In genomic region chr11:65802841-65803240, GRCh38 we compare ENCODE assay signal across 18 cellular contexts. TPM values are rescaled to one million over a fixed set of nuclear protein-coding genes. Genes with fewer than 3 reads are reported as not detected.
A peak's percentile ranks its signal among the peaks of the same experiment; 100 is the strongest.
DNase-seq lines count a peak whose midpoint lies in the region; ATAC-seq and TF ChIP-seq lines count a peak whose summit lies in the region.
"Had no signal": no experiment of that assay in that cellular context is flagged by ENCODE, and none has a peak within 500 bp of the region (broad histone marks: within the 10 kb centered on the region; RNA-seq: fewer than 3 reads in every experiment).

No MANE protein-coding gene starts in this region.

- intact Hi-C loops in dendritic cell treated with granulocyte-macrophage colony-stimulating factor and Interleukin-4, amounts not matched to agents 40 ng/mL and 50 ng/mL, for 4 days (cut with micrococcal nuclease): no loop called here

- CTCF ChIA-PET in activated CD8-positive, alpha-beta T cell treated with anti-CD3 and anti-CD28 coated beads, Interleukin-2, amount 10 ng/mL, durations not matched to agents 7 days and 5 days (lab: Charles Lee): interaction anchor here (1.4 to 4.3 kb wide), 2 partner anchors 9 to 23 kb away, joined by 3 to 14 read pairs; no protein-coding TSS in a partner anchor

- H3K36me3 ChIP-seq in brain microvascular endothelial cell (replicated peaks): no peaks in the 10 kb centered on the region
- H3K36me3 ChIP-seq: adrenal gland; BLaER1 treated with 17β-estradiol and CSF1 and Interleukin-3, amounts not matched to agents 10 nM and 100 nM had no signal

- in situ Hi-C loops in brain microvascular endothelial cell (cut with HindIII; ENCODE audit: low pct_ligation_motif_present, low sequenced_read_pairs): no loop called here

- no peak for DNase-seq in activated CD8-positive, alpha-beta T cell treated with anti-CD3 and anti-CD28 coated beads, Interleukin-2, amount 10 ng/mL, durations not matched to agents 7 days and 5 days
- no peak for DNase-seq in SHP77 (lab: John Stamatoyannopoulos, UW)
- DNase-seq in brain microvascular endothelial cell: no peak
- no peak for DNase-seq in epidermal melanocyte (ENCODE audit: insufficient read length, low spot score)
- DNase-seq: adrenal gland had no signal

- peaks cover 26% of the 10 kb centered on the region for H3K4me1 Mint-ChIP-seq in dendritic cell treated with granulocyte-macrophage colony-stimulating factor and Interleukin-4, amounts not matched to agents 40 ng/mL and 50 ng/mL, for 4 days (ENCODE audit: low read depth)
- H3K4me1 Mint-ChIP-seq in activated CD8-positive, alpha-beta T cell treated with anti-CD3 and anti-CD28 coated beads, Interleukin-2, amount 10 ng/mL, durations not matched to agents 7 days and 5 days (ENCODE audit: low read depth): peaks cover 14% of the 10 kb centered on the region

- peak overlapping the region; percentile 18 for H3K4me3 Mint-ChIP-seq in dendritic cell treated with granulocyte-macrophage colony-stimulating factor and Interleukin-4, amounts not matched to agents 40 ng/mL and 50 ng/mL, for 4 days
- H3K4me3 Mint-ChIP-seq in activated CD8-positive, alpha-beta T cell treated with anti-CD3 and anti-CD28 coated beads, Interleukin-2, amount 10 ng/mL, durations not matched to agents 7 days and 5 days: no peak overlapping the region
- H3K4me3 Mint-ChIP-seq: stimulated activated naive CD8-positive, alpha-beta T cell treated with anti-CD3 and anti-CD28 coated beads, Interleukin-15, Interleukin-2, amounts not matched to agents 100 ng/mL and 50 ng/mL, for 24 hours had no signal

- peak overlapping the region; percentile 23 for H3K27ac Mint-ChIP-seq in dendritic cell treated with granulocyte-macrophage colony-stimulating factor and Interleukin-4, amounts not matched to agents 40 ng/mL and 50 ng/mL, for 4 days
- H3K27ac Mint-ChIP-seq in activated CD8-positive, alpha-beta T cell treated with anti-CD3 and anti-CD28 coated beads, Interleukin-2, amount 10 ng/mL, durations not matched to agents 7 days and 5 days: no peak overlapping the region
- H3K27ac Mint-ChIP-seq: stimulated activated naive CD8-positive, alpha-beta T cell treated with anti-CD3 and anti-CD28 coated beads, Interleukin-15, Interleukin-2, amounts not matched to agents 100 ng/mL and 50 ng/mL, for 24 hours had no signal

- no peaks in the 10 kb centered on the region for H3K36me3 Mint-ChIP-seq in dendritic cell treated with granulocyte-macrophage colony-stimulating factor and Interleukin-4, amounts not matched to agents 40 ng/mL and 50 ng/mL, for 4 days (ENCODE audit: low read depth)
- H3K36me3 Mint-ChIP-seq in activated CD8-positive, alpha-beta T cell treated with anti-CD3 and anti-CD28 coated beads, Interleukin-2, amount 10 ng/mL, durations not matched to agents 7 days and 5 days (ENCODE audit: low read depth): no peaks in the 10 kb centered on the region

- peaks cover 13% of the 10 kb centered on the region for H3K27me3 ChIP-seq in brain microvascular endothelial cell (replicated peaks)

- POLR2A ChIA-PET in activated CD8-positive, alpha-beta T cell treated with anti-CD3 and anti-CD28 coated beads, Interleukin-2, amount 10 ng/mL, durations not matched to agents 7 days and 5 days (lab: Charles Lee): no interaction called here

- H3K9me3 Mint-ChIP-seq in dendritic cell treated with granulocyte-macrophage colony-stimulating factor and Interleukin-4, amounts not matched to agents 40 ng/mL and 50 ng/mL, for 4 days: no peaks in the 10 kb centered on the region
- no peaks in the 10 kb centered on the region for H3K9me3 Mint-ChIP-seq in activated CD8-positive, alpha-beta T cell treated with anti-CD3 and anti-CD28 coated beads, Interleukin-2, amount 10 ng/mL, durations not matched to agents 7 days and 5 days (ENCODE audit: insufficient read depth)
- H3K9me3 Mint-ChIP-seq: stimulated activated naive CD8-positive, alpha-beta T cell treated with anti-CD3 and anti-CD28 coated beads, Interleukin-15, Interleukin-2, amounts not matched to agents 100 ng/mL and 50 ng/mL, for 24 hours had no signal

- no peak for TF ChIP-seq CTCF in brain microvascular endothelial cell (IDR thresholded peaks at IDR 0.05; ENCODE audit: low read depth, low read length, missing control alignments)

- H3K27me3 Mint-ChIP-seq in dendritic cell treated with granulocyte-macrophage colony-stimulating factor and Interleukin-4, amounts not matched to agents 40 ng/mL and 50 ng/mL, for 4 days: peaks cover 54% of the 10 kb centered on the region
- H3K27me3 Mint-ChIP-seq in activated CD8-positive, alpha-beta T cell treated with anti-CD3 and anti-CD28 coated beads, Interleukin-2, amount 10 ng/mL, durations not matched to agents 7 days and 5 days (ENCODE audit: low read depth): peaks cover 16% of the 10 kb centered on the region

- ATAC-seq in GM18520 (IDR thresholded peaks at IDR 0.05; ENCODE audit: unreplicated experiment) (peak; percentile 77), GM21526 (IDR thresholded peaks at IDR 0.05; ENCODE audit: low FRiP score, unreplicated experiment) (peak; percentile 78), HG03159 (IDR thresholded peaks at IDR 0.05; ENCODE audit: unreplicated experiment) (peak; percentile 67)
- no peak for ATAC-seq in activated CD8-positive, alpha-beta T cell treated with anti-CD3 and anti-CD28 coated beads, Interleukin-2, amount 10 ng/mL, durations not matched to agents 7 days and 5 days
- ATAC-seq: Right ventricle myocardium inferior had no signal

- H3K27ac ChIP-seq in brain microvascular endothelial cell: no peak overlapping the region
- H3K27ac ChIP-seq: adrenal gland; BLaER1 treated with 17β-estradiol and CSF1 and Interleukin-3, amounts not matched to agents 10 nM and 100 nM had no signal

- no peak overlapping the region for H3K4me3 ChIP-seq in brain microvascular endothelial cell (ENCODE audit: low read depth, low read length)
- H3K4me3 ChIP-seq: adrenal gland; BLaER1 treated with 17β-estradiol and CSF1 and Interleukin-3, amounts not matched to agents 10 nM and 100 nM had no signal

RNA-seq across cellular contexts. Expression of gene OVOL1, which starts 16.0 kb away (rescaled TPM):
- total RNA-seq in activated CD8-positive, alpha-beta T cell treated with anti-CD3 and anti-CD28 coated beads, Interleukin-2, amount 10 ng/mL, durations not matched to agents 7 days and 5 days: under 1 TPM in 1 of 2 experiments, not detected in 1; 0.08 TPM
- total RNA-seq: adrenal gland, dermis microvascular lymphatic vessel endothelial cell, fibroblast of villous mesenchyme, M059J, mononuclear cell, NCI-H460, pulmonary artery endothelial cell, Right ventricle myocardium inferior had no signal

RNA-seq across cellular contexts. Expression of gene AP5B1, which starts 22.1 kb away (rescaled TPM):
- total RNA-seq in activated CD8-positive, alpha-beta T cell treated with anti-CD3 and anti-CD28 coated beads, Interleukin-2, amount 10 ng/mL, durations not matched to agents 7 days and 5 days: 10 to 100 TPM; 21.9 to 22.5 TPM

RNA-seq across cellular contexts. Expression of gene SNX32, which starts 30.9 kb away (rescaled TPM):
- total RNA-seq in activated CD8-positive, alpha-beta T cell treated with anti-CD3 and anti-CD28 coated beads, Interleukin-2, amount 10 ng/mL, durations not matched to agents 7 days and 5 days: 1 to 10 TPM in 1 of 2 experiments, under 1 TPM in 1; 0.44 to 1.6 TPM
- total RNA-seq: M059J, mononuclear cell, Right ventricle myocardium inferior had no signal

RNA-seq across cellular contexts. Expression of gene CFL1, which starts 55.1 kb away (rescaled TPM):
- 1,000 to 10,000 TPM; 2,110 to 2,145 TPM for total RNA-seq in activated CD8-positive, alpha-beta T cell treated with anti-CD3 and anti-CD28 coated beads, Interleukin-2, amount 10 ng/mL, durations not matched to agents 7 days and 5 days

RNA-seq across cellular contexts. Expression of gene MUS81, which starts 57.4 kb away (rescaled TPM):
- 100 to 1,000 TPM; 106 to 111 TPM for total RNA-seq in activated CD8-positive, alpha-beta T cell treated with anti-CD3 and anti-CD28 coated beads, Interleukin-2, amount 10 ng/mL, durations not matched to agents 7 days and 5 days
